20 cellular contexts compared by ENCODE assay signal in the genomic region with DNA sequence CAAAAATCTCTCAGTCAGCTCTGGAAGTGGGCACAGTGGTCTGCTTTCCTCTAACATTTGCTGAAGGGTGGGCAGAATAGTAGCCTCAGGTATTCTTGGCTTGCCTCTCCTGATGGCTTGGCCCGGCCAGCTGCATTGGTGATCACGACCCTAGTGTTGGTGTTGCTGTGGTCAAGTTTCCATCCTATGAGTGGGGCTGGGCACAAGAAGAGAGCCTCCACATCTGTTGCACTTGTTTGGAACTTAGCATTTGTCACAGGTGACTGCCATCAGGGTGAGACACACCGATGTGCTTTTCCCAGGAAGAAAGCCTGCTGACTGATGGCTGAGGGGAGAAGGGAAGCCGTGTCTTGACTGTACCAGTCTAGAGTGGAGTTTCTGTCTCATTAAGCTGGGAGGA. TPM values are rescaled to one million over a fixed set of nuclear protein-coding genes. Genes with fewer than 3 reads are reported as not detected.
A peak's percentile ranks its signal among the peaks of the same experiment; 100 is the strongest.
DNase-seq lines count a peak whose midpoint lies in the region; ATAC-seq and TF ChIP-seq lines count a peak whose summit lies in the region.
"Had no signal": no experiment of that assay in that cellular context is flagged by ENCODE, and none has a peak within 500 bp of the region (broad histone marks: within the 10 kb centered on the region; RNA-seq: fewer than 3 reads in every experiment).

No MANE protein-coding gene starts in this region.

- CTCF ChIA-PET in activated B cell treated with CpG ODN at 0.5 μM for 24 hours (lab: Charles Lee), result no interaction called here

- no peak for TF ChIP-seq CTCF in activated B cell treated with CpG ODN at 0.5 μM for 24 hours (IDR thresholded peaks at IDR 0.05)
- no peak for TF ChIP-seq CTCF in transverse colon (IDR thresholded peaks at IDR 0.05)

- no peaks in the 10 kb centered on the region for H3K27me3 ChIP-seq in transverse colon
- H3K27me3 ChIP-seq: brain microvascular endothelial cell, neural progenitor cell, vagina had no signal

- no peaks in the 10 kb centered on the region for H3K27me3 Mint-ChIP-seq in activated naive CD4-positive, alpha-beta T cell treated with anti-CD3 and anti-CD28 coated beads, Interleukin-2, amount 50 U/mL, for 24 hours
- H3K27me3 Mint-ChIP-seq in activated B cell treated with CpG ODN at 0.5 μM for 24 hours, result no peaks in the 10 kb centered on the region

- intact Hi-C loops in activated B cell treated with CpG ODN at 0.5 μM for 24 hours (cut with micrococcal nuclease), result loop anchor here (5.0 kb wide), 1 partner anchor 415 kb away; a partner anchor contains a TSS
- intact Hi-C loops in transverse colon (cut with DNase I; ENCODE audit: low total_unique reads), result no loop called here

- peaks cover 31% of the 10 kb centered on the region for H3K4me1 Mint-ChIP-seq in activated naive CD4-positive, alpha-beta T cell treated with anti-CD3 and anti-CD28 coated beads, Interleukin-2, amount 50 U/mL, for 24 hours
- H3K4me1 Mint-ChIP-seq in activated B cell treated with CpG ODN at 0.5 μM for 24 hours, result peaks cover 32% of the 10 kb centered on the region
- H3K4me1 Mint-ChIP-seq: neural progenitor cell had no signal

- ATAC-seq in activated B cell treated with CpG ODN at 0.5 μM for 24 hours (ENCODE audit: low read depth) (no peak), GM19467 (IDR thresholded peaks at IDR 0.05; ENCODE audit: unreplicated experiment) (no peak), HG02938 (IDR thresholded peaks at IDR 0.05; ENCODE audit: unreplicated experiment) (no peak)
- ATAC-seq: activated naive CD4-positive, alpha-beta T cell treated with anti-CD3 and anti-CD28 coated beads, Interleukin-2, amount 50 U/mL, for 72 hours had no signal

- peaks cover 13 to 56% (median 45%) of the 10 kb centered on the region in 4 donors for H3K4me1 ChIP-seq in transverse colon
- H3K4me1 ChIP-seq: vagina had no signal

- H3K9me3 ChIP-seq in transverse colon, result no peaks in the 10 kb centered on the region
- H3K9me3 ChIP-seq: vagina had no signal

- no peak for DNase-seq in activated naive CD4-positive, alpha-beta T cell treated with anti-CD3 and anti-CD28 coated beads, Interleukin-2, amount 50 U/mL, for 16 hours
- DNase-seq in activated B cell treated with CpG ODN at 0.5 μM for 24 hours (no peak), kidney tubule cell (ENCODE audit: low spot score) (peak; percentile 44), transverse colon (no peak), HCEC 1CT (no peak)
- DNase-seq: brain microvascular endothelial cell; cortex of kidney; EL; NCI-H1930; RPMI8226; stimulated activated CD4-positive, alpha-beta T cell treated with anti-CD3 and anti-CD28 coated beads, Interleukin-15, amount 100 ng/mL, for 24 hours; stimulated activated naive CD4-positive, alpha-beta T cell treated with Interleukin-2 at 50 U/mL for 16 hours; WERI-Rb-1 had no signal

- TF ChIP-seq POLR2A in transverse colon (IDR thresholded peaks at IDR 0.05), result no peak

- no peaks in the 10 kb centered on the region for H3K9me3 Mint-ChIP-seq in activated naive CD4-positive, alpha-beta T cell treated with anti-CD3 and anti-CD28 coated beads, Interleukin-2, amount 50 U/mL, for 24 hours
- no peaks in the 10 kb centered on the region for H3K9me3 Mint-ChIP-seq in activated B cell treated with CpG ODN at 0.5 μM for 24 hours
- H3K9me3 Mint-ChIP-seq: activated naive CD4-positive, alpha-beta T cell treated with anti-CD3 and anti-CD28 coated beads, Interleukin-2, amount 50 U/mL, for 72 hours; neural progenitor cell had no signal

- 80 to 94% methylated on average over 2 to 4 of the region's 4 CpGs for WGBS in transverse colon (ENCODE audit: low coverage in 1 of 2), 2 donors

- POLR2A ChIA-PET in activated B cell treated with CpG ODN at 0.5 μM for 24 hours (lab: Charles Lee), result interaction anchor here (0.6 kb wide), 1 partner anchor 24 kb away, joined by 9 read pairs; no protein-coding TSS in a partner anchor

- H3K4me3 Mint-ChIP-seq in activated naive CD4-positive, alpha-beta T cell treated with anti-CD3 and anti-CD28 coated beads, Interleukin-2, amount 50 U/mL, for 24 hours, result no peak overlapping the region
- no peak overlapping the region for H3K4me3 Mint-ChIP-seq in activated B cell treated with CpG ODN at 0.5 μM for 24 hours
- H3K4me3 Mint-ChIP-seq: neural progenitor cell had no signal

- peaks cover 15% of the 10 kb centered on the region for H3K36me3 Mint-ChIP-seq in activated naive CD4-positive, alpha-beta T cell treated with anti-CD3 and anti-CD28 coated beads, Interleukin-2, amount 50 U/mL, for 24 hours
- peaks cover 80% of the 10 kb centered on the region for H3K36me3 Mint-ChIP-seq in activated B cell treated with CpG ODN at 0.5 μM for 24 hours (ENCODE audit: low read depth)

- no peak overlapping the region for H3K4me3 ChIP-seq in transverse colon
- H3K4me3 ChIP-seq: lung, neural progenitor cell, vagina had no signal

- H3K27ac ChIP-seq in transverse colon, result peak overlapping the region; percentile 45 to 69 (median 64)
- H3K27ac ChIP-seq: brain microvascular endothelial cell, neural progenitor cell, vagina, WERI-Rb-1 had no signal

- in situ Hi-C loops in transverse colon (cut with MboI; ENCODE audit: low pct_ligation_motif_present in 1 of 4, low pct_unique_long_range_greater_than_20kb in 1 of 4, low sequenced_read_pairs in 3 of 4), result no loop called here

- peaks cover 0 to 32% (median 15%) of the 10 kb centered on the region in 4 donors for H3K36me3 ChIP-seq in transverse colon

- peak overlapping the region; percentile 12 for H3K27ac Mint-ChIP-seq in activated naive CD4-positive, alpha-beta T cell treated with anti-CD3 and anti-CD28 coated beads, Interleukin-2, amount 50 U/mL, for 24 hours
- peak overlapping the region; percentile 55 for H3K27ac Mint-ChIP-seq in activated B cell treated with CpG ODN at 0.5 μM for 24 hours
- H3K27ac Mint-ChIP-seq: neural progenitor cell had no signal

- no peak for TF ChIP-seq EP300 in transverse colon (IDR thresholded peaks at IDR 0.05; ENCODE audit: low read depth)

RNA-seq across cellular contexts. Expression of a gene that starts 33.1 kb away (rescaled TPM):
- total RNA-seq in activated B cell treated with CpG ODN at 0.5 μM for 24 hours (0.88 and 2.1 TPM in 2 replicates), transverse colon (10 to 100 TPM; 13.9 to 45.6 (median 17.2) TPM)
- total RNA-seq: vagina had no signal
